In genomic region chr9:101840694-101841188, GRCh38 we compare ENCODE assay signal across 26 cellular contexts.
"Had no signal": no experiment of that assay in that cellular context is flagged by ENCODE, and none has a peak within 500 bp of the region (broad histone marks: within the 10 kb centered on the region; RNA-seq: fewer than 3 reads in every experiment).

No MANE protein-coding gene starts in this region.

- H3K27ac Mint-ChIP-seq: activated B cell treated with CpG ODN at 0.5 μM for 24 hours; activated CD8-positive, alpha-beta T cell treated with anti-CD3 and anti-CD28 coated beads for 36 hours; activated naive CD4-positive, alpha-beta T cell treated with anti-CD3 and anti-CD28 coated beads, Interleukin-2, amount 50 U/mL, for 24 hours; activated T-helper 2 cell treated with anti-CD3 and anti-CD28 coated beads, Interferon-gamma antibody, Interleukin-2, Interleukin-4, amounts not matched to agents 10 μg/mL and 5 μg/mL and 100 μg/mL, durations not matched to agents 14 hours and 24 hours and 36 hours; dendritic cell treated with granulocyte-macrophage colony-stimulating factor and Interleukin-4, amounts not matched to agents 40 ng/mL and 50 ng/mL, for 4 days; mesothelial cell of epicardium; naive thymus-derived CD4-positive, alpha-beta T cell had no signal

- ATAC-seq: activated CD8-positive, alpha-beta T cell treated with anti-CD3 and anti-CD28 coated beads for 36 hours; naive thymus-derived CD4-positive, alpha-beta T cell; sciatic nerve; stimulated activated naive CD8-positive, alpha-beta T cell treated with anti-CD3 and anti-CD28 coated beads, Interleukin-15, Interleukin-2, amounts not matched to agents 100 U/mL and 50 U/mL, for 24 hours had no signal

- H3K27ac ChIP-seq: breast epithelium, epithelial cell of prostate, hepatocyte, left ventricle myocardium inferior, ovary, prostate gland, skin epidermis, testis, transverse colon had no signal

- DNase-seq: activated B cell treated with CpG ODN at 0.5 μM for 24 hours; activated CD4-positive, alpha-beta T cell treated with anti-CD3 and anti-CD28 coated beads, Interleukin-2, amount 50 U/mL, for 1 hour; activated CD8-positive, alpha-beta T cell treated with anti-CD3 and anti-CD28 coated beads for 36 hours; activated T-cell treated with anti-CD3 and anti-CD28 coated beads, Interleukin-2, amount 50 U/mL, for 48 hours; islet precursor cell; left ventricle myocardium inferior; naive thymus-derived CD4-positive, alpha-beta T cell; ovary; retina; stimulated activated CD4-positive, alpha-beta T cell treated with anti-CD3 and anti-CD28 coated beads, Interleukin-12 subunit alpha, Interleukin-12 subunit beta, amount 100 ng/mL, for 4 hours; stimulated activated CD4-positive, alpha-beta T cell treated with anti-CD3 and anti-CD28 coated beads, Interleukin-4, amount 100 ng/mL, for 1 hour; stimulated activated naive CD8-positive, alpha-beta T cell treated with anti-CD3 and anti-CD28 coated beads, Interleukin-15, Interleukin-2, amounts not matched to agents 100 U/mL and 50 U/mL, for 24 hours; T-helper 9 cell; testis; transverse colon had no signal

- H3K4me1 ChIP-seq: breast epithelium, left ventricle myocardium inferior, prostate gland, testis, transverse colon had no signal

- H3K9me3 ChIP-seq: breast epithelium, ovary, prostate gland, testis, transverse colon had no signal

- H3K4me1 Mint-ChIP-seq: activated B cell treated with CpG ODN at 0.5 μM for 24 hours; activated naive CD4-positive, alpha-beta T cell treated with anti-CD3 and anti-CD28 coated beads, Interleukin-2, amount 50 U/mL, for 24 hours; central memory CD8-positive, alpha-beta T cell; naive thymus-derived CD4-positive, alpha-beta T cell had no signal

- H3K36me3 ChIP-seq: breast epithelium, left ventricle myocardium inferior, ovary, prostate gland, transverse colon had no signal

- H3K36me3 Mint-ChIP-seq: activated naive CD4-positive, alpha-beta T cell treated with anti-CD3 and anti-CD28 coated beads, Interleukin-2, amount 50 U/mL, for 24 hours; mesothelial cell of epicardium; naive thymus-derived CD4-positive, alpha-beta T cell had no signal

- H3K9me3 Mint-ChIP-seq: activated CD8-positive, alpha-beta T cell treated with anti-CD3 and anti-CD28 coated beads for 36 hours; activated naive CD4-positive, alpha-beta T cell treated with anti-CD3 and anti-CD28 coated beads, Interleukin-2, amount 50 U/mL, for 24 hours; activated T-helper 2 cell treated with anti-CD3 and anti-CD28 coated beads, Interferon-gamma antibody, Interleukin-2, Interleukin-4, amounts not matched to agents 10 μg/mL and 5 μg/mL and 100 μg/mL, durations not matched to agents 14 hours and 24 hours and 36 hours had no signal

- H3K27me3 ChIP-seq: breast epithelium, hepatocyte, ovary, testis, transverse colon had no signal

- H3K4me3 Mint-ChIP-seq: activated B cell treated with CpG ODN at 0.5 μM for 24 hours; activated CD8-positive, alpha-beta T cell treated with anti-CD3 and anti-CD28 coated beads for 36 hours; activated naive CD4-positive, alpha-beta T cell treated with anti-CD3 and anti-CD28 coated beads, Interleukin-2, amount 50 U/mL, for 24 hours; central memory CD8-positive, alpha-beta T cell; dendritic cell treated with granulocyte-macrophage colony-stimulating factor and Interleukin-4, amounts not matched to agents 40 ng/mL and 50 ng/mL, for 4 days; mesothelial cell of epicardium; naive thymus-derived CD4-positive, alpha-beta T cell had no signal

- H3K27me3 Mint-ChIP-seq: activated B cell treated with CpG ODN at 0.5 μM for 24 hours; activated CD8-positive, alpha-beta T cell treated with anti-CD3 and anti-CD28 coated beads for 36 hours; central memory CD8-positive, alpha-beta T cell; dendritic cell treated with granulocyte-macrophage colony-stimulating factor and Interleukin-4, amounts not matched to agents 40 ng/mL and 50 ng/mL, for 4 days had no signal

- H3K4me3 ChIP-seq: breast epithelium, hepatocyte, left ventricle myocardium inferior, ovary, prostate gland, skin epidermis, testis, transverse colon had no signal
